Comparison of ENCODE assay signal across 8 cellular contexts in genomic region chr3:88059380-88060160, GRCh38. TPM values are rescaled to one million over a fixed set of nuclear protein-coding genes. Genes with fewer than 3 reads are reported as not detected.
DNase-seq lines count a peak whose midpoint lies in the region; ATAC-seq and TF ChIP-seq lines count a peak whose summit lies in the region.

No MANE protein-coding gene starts in this region.

- peaks cover 0 to 29% (median 23%) of the 10 kb centered on the region in 9 donors for H3K36me3 ChIP-seq in heart left ventricle
- no peaks in the 10 kb centered on the region for H3K36me3 ChIP-seq in prostate gland

- no peaks in the 10 kb centered on the region for H3K27me3 Mint-ChIP-seq in CD14-positive monocyte (ENCODE audit: low read depth in 3 of 3)
- H3K27me3 Mint-ChIP-seq in activated T-cell treated with anti-CD3 and anti-CD28 coated beads, Interleukin-2, amount 50 U/mL, for 72 hours (ENCODE audit: low read depth): no peaks in the 10 kb centered on the region

- H3K27ac ChIP-seq in heart left ventricle (peak overlapping the region; percentile 89 to 98 (median 94)), prostate gland (peak overlapping the region; percentile 94 to 98)

- H3K4me1 Mint-ChIP-seq in CD14-positive monocyte: peaks cover 47% of the 10 kb centered on the region
- H3K4me1 Mint-ChIP-seq in activated T-cell treated with anti-CD3 and anti-CD28 coated beads, Interleukin-2, amount 50 U/mL, for 72 hours (ENCODE audit: low read depth): peaks cover 68% of the 10 kb centered on the region

- peaks cover 7 to 64% (median 41%) of the 10 kb centered on the region in 12 donors for H3K4me1 ChIP-seq in heart left ventricle
- no peaks in the 10 kb centered on the region for H3K4me1 ChIP-seq in prostate gland (replicated peaks)

- DNase-seq in CD14-positive monocyte (ENCODE audit: low spot score) (no peak), heart left ventricle (peak in 1 of 5 donors; percentile 33), prostate gland (ENCODE audit: low spot score) (peak; percentile 39), NCI-H187 treated with DMSO at 0.1 percent for 48 hours (lab: John Stamatoyannopoulos, UW) (no peak), NCI-H774 (lab: John Stamatoyannopoulos, UW) (no peak)
- DNase-seq in activated T-cell treated with anti-CD3 and anti-CD28 coated beads, Interleukin-2, amount 50 U/mL, for 72 hours: peak in 1 of 2 donors; percentile 2

- ATAC-seq in GM19025 (IDR thresholded peaks at IDR 0.05; ENCODE audit: low read depth, unreplicated experiment) (peak; percentile 7), HG03457 (IDR thresholded peaks at IDR 0.05; ENCODE audit: unreplicated experiment) (peak; percentile 0), heart left ventricle (peak in 3 of 4 donors; percentile 7 to 12 (median 8))
- peak in 1 of 2 donors; percentile 6 for ATAC-seq in activated T-cell treated with anti-CD3 and anti-CD28 coated beads, Interleukin-2, amount 50 U/mL, for 72 hours (replicated peaks in 1 of 2)

- 0% methylated on average over 20 to 45 of the region's 45 CpGs for WGBS in heart left ventricle, 4 donors
- 1% methylated on average over 45 of the region's 45 CpGs for WGBS in prostate gland

- no peak for TF ChIP-seq CTCF in CD14-positive monocyte (IDR thresholded peaks at IDR 0.05)
- no peak for TF ChIP-seq CTCF in heart left ventricle (IDR thresholded peaks at IDR 0.05)
- no peak for TF ChIP-seq CTCF in prostate gland (IDR thresholded peaks at IDR 0.05)

- H3K9me3 ChIP-seq in heart left ventricle (no peaks in the 10 kb centered on the region), prostate gland (no peaks in the 10 kb centered on the region)

- intact Hi-C loops in CD14-positive monocyte (cut with micrococcal nuclease) (loop anchor here (5.0 to 10.0 kb wide), 4 partner anchors 55 to 277 kb away; partner anchors contain the start of gene C3orf38 (in 1 of the 2)), heart left ventricle (cut with DNase I) (loop anchor here in 6 of 10 donors (2.0 to 10.0 kb wide), 6 partner anchors 48 to 89 kb away; partner anchors contain the start of gene C3orf38 (in 4 of the 6)), prostate gland (cut with DNase I) (loop anchor here (1.0 to 10.0 kb wide), 2 partner anchors 55 to 90 kb away; partner anchors contain the start of gene C3orf38)

- H3K27me3 ChIP-seq in heart left ventricle: no peaks in the 10 kb centered on the region
- H3K27me3 ChIP-seq in prostate gland (replicated peaks; ENCODE audit: insufficient read depth): no peaks in the 10 kb centered on the region

- TF ChIP-seq POLR2A in heart left ventricle (IDR thresholded peaks at IDR 0.05) (no peak), prostate gland (IDR thresholded peaks at IDR 0.05) (no peak)

- H3K4me3 ChIP-seq in heart left ventricle (peak overlapping the region; percentile 75 to 94 (median 82)), prostate gland (peak overlapping the region; percentile 90 to 93)

- peak overlapping the region; percentile 86 to 99 (median 96) for H3K27ac Mint-ChIP-seq in CD14-positive monocyte
- H3K27ac Mint-ChIP-seq in activated T-cell treated with anti-CD3 and anti-CD28 coated beads, Interleukin-2, amount 50 U/mL, for 72 hours: peak overlapping the region; percentile 97

- H3K4me3 Mint-ChIP-seq in CD14-positive monocyte: peak overlapping the region; percentile 98 to 99
- peak overlapping the region; percentile 99 to 100 for H3K4me3 Mint-ChIP-seq in activated T-cell treated with anti-CD3 and anti-CD28 coated beads, Interleukin-2, amount 50 U/mL, for 72 hours

- peaks cover 20 to 21% of the 10 kb centered on the region in 2 donors for H3K36me3 Mint-ChIP-seq in CD14-positive monocyte
- peaks cover 16 to 26% of the 10 kb centered on the region in 2 donors for H3K36me3 Mint-ChIP-seq in activated T-cell treated with anti-CD3 and anti-CD28 coated beads, Interleukin-2, amount 50 U/mL, for 72 hours (ENCODE audit: insufficient read depth in 2 of 2)

- H3K9me3 Mint-ChIP-seq in CD14-positive monocyte: peaks cover 0 to 2% (median 0%) of the 10 kb centered on the region in 7 donors
- no peaks in the 10 kb centered on the region for H3K9me3 Mint-ChIP-seq in activated T-cell treated with anti-CD3 and anti-CD28 coated beads, Interleukin-2, amount 50 U/mL, for 72 hours

RNA-seq across cellular contexts. Expression of gene ZNF654, which starts 0.5 kb away (rescaled TPM):
- polyA plus RNA-seq in CD14-positive monocyte (1 to 10 TPM; 4.8 to 7.2 TPM), heart left ventricle (1 to 10 TPM; 2.4 to 3.7 TPM)
- total RNA-seq in activated T-cell treated with anti-CD3 and anti-CD28 coated beads, Interleukin-2, amount 50 U/mL, for 72 hours: 10 to 100 TPM; 19.1 to 20.1 TPM
- total RNA-seq in heart left ventricle (10 to 100 TPM in 5 of 9 donors, 1 to 10 TPM in 4; 5.5 to 15.9 (median 11.4) TPM), prostate gland (10 to 100 TPM; 12.5 to 18.1 TPM)

RNA-seq across cellular contexts. Expression of gene CGGBP1, which starts 0.8 kb away (rescaled TPM):
- 10 to 100 TPM; 68.7 to 82.4 TPM for polyA plus RNA-seq in CD14-positive monocyte
- total RNA-seq in activated T-cell treated with anti-CD3 and anti-CD28 coated beads, Interleukin-2, amount 50 U/mL, for 72 hours: 100 to 1,000 TPM; 139 to 163 TPM
- 10 to 100 TPM; 41.9 to 58.8 (median 46.0) TPM for total RNA-seq in heart left ventricle
- 10 to 100 TPM; 23.6 to 44.9 TPM for polyA plus RNA-seq in heart left ventricle
- total RNA-seq in prostate gland: 10 to 100 TPM; 48.9 to 57.6 TPM
